Comparison of ENCODE assay signal across 17 cellular contexts in the genomic region with DNA sequence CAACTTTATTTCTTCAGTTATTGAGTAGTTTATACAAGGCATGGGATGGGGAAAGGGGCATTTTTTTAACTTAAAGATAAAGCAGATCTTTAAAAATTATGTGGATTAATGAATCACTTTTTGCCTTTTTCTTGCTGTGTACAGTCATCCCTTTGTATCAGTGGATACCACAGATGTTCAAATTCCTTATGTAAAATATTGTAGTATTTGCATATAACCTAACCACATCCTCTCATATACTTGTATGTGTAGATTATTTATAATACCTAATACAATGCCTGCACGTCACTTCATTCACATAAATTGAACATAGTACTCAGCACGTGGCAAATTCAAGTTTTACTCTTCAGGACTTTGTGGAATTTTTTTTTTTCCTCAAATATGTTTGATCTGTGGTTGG.
DNase-seq lines count a peak whose midpoint lies in the region; ATAC-seq and TF ChIP-seq lines count a peak whose summit lies in the region.
"Had no signal": no experiment of that assay in that cellular context is flagged by ENCODE, and none has a peak within 500 bp of the region (broad histone marks: within the 10 kb centered on the region; RNA-seq: fewer than 3 reads in every experiment).

No MANE protein-coding gene starts in this region.

- H3K27me3 ChIP-seq in DOHH2 (ENCODE audit: control insufficient read depth, low read length): no peaks in the 10 kb centered on the region
- H3K27me3 ChIP-seq in H7 (ENCODE audit: control insufficient read depth, insufficient read depth, low read length): no peaks in the 10 kb centered on the region
- H3K27me3 ChIP-seq in ovary: no peaks in the 10 kb centered on the region
- H3K27me3 ChIP-seq: MG63 had no signal

- intact Hi-C loops in ovary (cut with DNase I): no loop called here

- WGBS in ovary, 3 donors: 94 to 95% (median 94%) methylated on average over 2 of the region's 2 CpGs

- no peaks in the 10 kb centered on the region for H4K20me1 ChIP-seq in DOHH2 (ENCODE audit: control insufficient read depth, insufficient read depth, low read depth, low read length)

- H3K36me3 ChIP-seq in DOHH2 (ENCODE audit: control insufficient read depth, low read length) (peaks cover 80% of the 10 kb centered on the region), H7 (replicated peaks; ENCODE audit: control insufficient read depth, insufficient read depth, low read length) (no peaks in the 10 kb centered on the region), ovary (no peaks in the 10 kb centered on the region)

- TF ChIP-seq EP300 in ovary (IDR thresholded peaks at IDR 0.05): no peak

- H3K4me1 ChIP-seq in DOHH2 (ENCODE audit: control insufficient read depth, low read length): peaks cover 25% of the 10 kb centered on the region
- no peaks in the 10 kb centered on the region for H3K4me1 ChIP-seq in ovary (ENCODE audit: insufficient read depth)

- H3K27ac ChIP-seq in DOHH2 (ENCODE audit: low read depth, low read length) (no peak overlapping the region), ovary (no peak overlapping the region)

- TF ChIP-seq CTCF in DOHH2 (IDR thresholded peaks at IDR 0.05; ENCODE audit: low read depth, low read length, poor library complexity, severe bottlenecking) (no peak), ovary (IDR thresholded peaks at IDR 0.05) (no peak)

- H3K4me2 ChIP-seq in DOHH2 (ENCODE audit: low read length): peak overlapping the region; percentile 47

- H3K9me3 ChIP-seq in DOHH2 (ENCODE audit: control insufficient read depth, insufficient read depth, low read length) (no peaks in the 10 kb centered on the region), ovary (no peaks in the 10 kb centered on the region)
- H3K9me3 ChIP-seq: MG63 had no signal

- ATAC-seq in GM18870 (IDR thresholded peaks at IDR 0.05; ENCODE audit: unreplicated experiment) (peak; percentile 52), HG03139 (IDR thresholded peaks at IDR 0.05; ENCODE audit: unreplicated experiment) (peak; percentile 91), HG03565 (IDR thresholded peaks at IDR 0.05; ENCODE audit: unreplicated experiment) (no peak)
- ATAC-seq: CD8-positive, alpha-beta T cell had no signal

- peak overlapping the region; percentile 21 for H3K4me3 ChIP-seq in DOHH2 (ENCODE audit: low read length)
- H3K4me3 ChIP-seq in H7 (ENCODE audit: insufficient read depth, low read depth, low read length): no peak overlapping the region
- no peak overlapping the region for H3K4me3 ChIP-seq in ovary
- H3K4me3 ChIP-seq: MG63 had no signal

- no peak for TF ChIP-seq POLR2A in ovary (IDR thresholded peaks at IDR 0.05)

- H3K9me2 ChIP-seq in DOHH2 (replicated peaks; ENCODE audit: control insufficient read depth, low read length): no peaks in the 10 kb centered on the region

- H3F3A ChIP-seq in DOHH2 (ENCODE audit: control insufficient read depth, insufficient read depth): no peaks in the 10 kb centered on the region

- DNase-seq in NCI-H1048 (lab: John Stamatoyannopoulos, UW) (peak; percentile 18), H7 (no peak), NCI-H2196 (lab: John Stamatoyannopoulos, UW; ENCODE audit: unreplicated experiment) (no peak), ovary (no peak)
- DNase-seq: CD8-positive, alpha-beta T cell; GOT3; HFFc6; MG63; NCI-H1105; NCI-H1694; NCI-H226; NCI-H524 treated with DMSO at 0.1 percent for 48 hours; SHP77 treated with DMSO at 0.1 percent for 48 hours had no signal

- no peaks in the 10 kb centered on the region for H3K79me2 ChIP-seq in DOHH2 (ENCODE audit: control insufficient read depth, low read length)
